ENCODE assay signal across 2 cellular contexts in the genomic region with DNA sequence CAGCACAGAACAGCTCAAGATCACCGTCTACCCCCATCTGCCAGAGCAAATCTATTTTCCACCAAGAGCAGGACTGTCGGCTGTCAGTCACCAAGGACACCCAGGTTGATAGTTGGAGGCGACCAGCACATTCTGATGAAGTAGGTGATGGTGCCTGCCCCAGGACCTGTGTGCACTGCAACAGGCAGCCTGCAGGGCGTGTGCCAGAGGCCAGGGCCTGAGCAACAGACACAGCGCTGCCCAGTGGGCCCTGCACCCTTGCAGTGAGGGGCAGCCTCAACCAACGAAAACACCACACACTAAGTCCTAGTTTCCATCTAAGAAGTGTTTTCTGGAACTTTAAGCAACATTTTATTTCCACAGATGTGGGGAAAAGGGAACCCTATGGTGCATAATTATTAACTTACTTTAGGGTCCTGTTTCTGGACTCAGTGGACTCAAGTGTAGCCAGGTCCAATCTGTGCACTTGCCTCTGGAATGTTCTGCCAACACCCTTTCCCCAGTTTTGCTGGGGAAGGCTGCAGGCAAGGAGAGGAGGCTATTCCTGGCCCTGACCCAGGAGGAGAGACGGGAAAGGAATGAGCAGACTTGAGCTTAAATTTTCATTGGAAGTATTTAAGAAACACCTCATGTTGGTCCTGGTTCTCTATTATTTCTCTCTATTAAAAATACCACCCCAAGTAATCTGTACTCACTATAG.
TF ChIP-seq lines count a peak whose summit lies in the region.

No MANE protein-coding gene starts in this region.

TF ChIP-seq in HepG2, 621 proteins besides CTCF, POLR2A, EP300 and RAD21:
- TF ChIP-seq, protein P1, sequence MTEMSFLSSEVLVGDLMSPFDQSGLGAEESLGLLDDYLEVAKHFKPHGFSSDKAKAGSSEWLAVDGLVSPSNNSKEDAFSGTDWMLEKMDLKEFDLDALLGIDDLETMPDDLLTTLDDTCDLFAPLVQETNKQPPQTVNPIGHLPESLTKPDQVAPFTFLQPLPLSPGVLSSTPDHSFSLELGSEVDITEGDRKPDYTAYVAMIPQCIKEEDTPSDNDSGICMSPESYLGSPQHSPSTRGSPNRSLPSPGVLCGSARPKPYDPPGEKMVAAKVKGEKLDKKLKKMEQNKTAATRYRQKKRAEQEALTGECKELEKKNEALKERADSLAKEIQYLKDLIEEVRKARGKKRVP (CRISPR knock-in tag; IDR thresholded peaks at IDR 0.05): no peak
- TF ChIP-seq ONECUT2 (CRISPR knock-in tag; IDR thresholded peaks at IDR 0.05) (no peak), ZEB1 (IDR thresholded peaks at IDR 0.05; ENCODE audit: insufficient replicate concordance, low read depth) (no peak), MEIS2 (CRISPR knock-in tag; IDR thresholded peaks at IDR 0.05) (no peak), HNRNPUL1 (IDR thresholded peaks at IDR 0.05; ENCODE audit: low read depth, low read length) (no peak), THYN1 (CRISPR knock-in tag; IDR thresholded peaks at IDR 0.05; ENCODE audit: borderline replicate concordance, low read depth) (no peak), ZNF780A (CRISPR knock-in tag; IDR thresholded peaks at IDR 0.05) (no peak), RBM22 (optimal IDR thresholded peaks at IDR 0.05; ENCODE audit: low read length) (no peak), SIX1 (CRISPR knock-in tag; IDR thresholded peaks at IDR 0.05; ENCODE audit: borderline replicate concordance) (no peak), SMC3 (IDR thresholded peaks at IDR 0.05; ENCODE audit: low read length) (no peak), BCL6 (CRISPR knock-in tag; IDR thresholded peaks at IDR 0.05) (no peak), PAX8 (CRISPR knock-in tag; IDR thresholded peaks at IDR 0.05; ENCODE audit: borderline replicate concordance) (no peak), TEAD2 (CRISPR knock-in tag; IDR thresholded peaks at IDR 0.05) (no peak)
- TF ChIP-seq, protein P2, sequence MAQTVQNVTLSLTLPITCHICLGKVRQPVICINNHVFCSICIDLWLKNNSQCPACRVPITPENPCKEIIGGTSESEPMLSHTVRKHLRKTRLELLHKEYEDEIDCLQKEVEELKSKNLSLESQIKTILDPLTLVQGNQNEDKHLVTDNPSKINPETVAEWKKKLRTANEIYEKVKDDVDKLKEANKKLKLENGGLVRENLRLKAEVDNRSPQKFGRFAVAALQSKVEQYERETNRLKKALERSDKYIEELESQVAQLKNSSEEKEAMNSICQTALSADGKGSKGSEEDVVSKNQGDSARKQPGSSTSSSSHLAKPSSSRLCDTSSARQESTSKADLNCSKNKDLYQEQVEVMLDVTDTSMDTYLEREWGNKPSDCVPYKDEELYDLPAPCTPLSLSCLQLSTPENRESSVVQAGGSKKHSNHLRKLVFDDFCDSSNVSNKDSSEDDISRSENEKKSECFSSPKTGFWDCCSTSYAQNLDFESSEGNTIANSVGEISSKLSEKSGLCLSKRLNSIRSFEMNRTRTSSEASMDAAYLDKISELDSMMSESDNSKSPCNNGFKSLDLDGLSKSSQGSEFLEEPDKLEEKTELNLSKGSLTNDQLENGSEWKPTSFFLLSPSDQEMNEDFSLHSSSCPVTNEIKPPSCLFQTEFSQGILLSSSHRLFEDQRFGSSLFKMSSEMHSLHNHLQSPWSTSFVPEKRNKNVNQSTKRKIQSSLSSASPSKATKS (CRISPR knock-in tag; IDR thresholded peaks at IDR 0.05): no peak
- TF ChIP-seq, protein P3, sequence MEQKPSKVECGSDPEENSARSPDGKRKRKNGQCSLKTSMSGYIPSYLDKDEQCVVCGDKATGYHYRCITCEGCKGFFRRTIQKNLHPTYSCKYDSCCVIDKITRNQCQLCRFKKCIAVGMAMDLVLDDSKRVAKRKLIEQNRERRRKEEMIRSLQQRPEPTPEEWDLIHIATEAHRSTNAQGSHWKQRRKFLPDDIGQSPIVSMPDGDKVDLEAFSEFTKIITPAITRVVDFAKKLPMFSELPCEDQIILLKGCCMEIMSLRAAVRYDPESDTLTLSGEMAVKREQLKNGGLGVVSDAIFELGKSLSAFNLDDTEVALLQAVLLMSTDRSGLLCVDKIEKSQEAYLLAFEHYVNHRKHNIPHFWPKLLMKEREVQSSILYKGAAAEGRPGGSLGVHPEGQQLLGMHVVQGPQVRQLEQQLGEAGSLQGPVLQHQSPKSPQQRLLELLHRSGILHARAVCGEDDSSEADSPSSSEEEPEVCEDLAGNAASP (CRISPR knock-in tag; IDR thresholded peaks at IDR 0.05; ENCODE audit: borderline replicate concordance): no peak
- TF ChIP-seq, protein P4, sequence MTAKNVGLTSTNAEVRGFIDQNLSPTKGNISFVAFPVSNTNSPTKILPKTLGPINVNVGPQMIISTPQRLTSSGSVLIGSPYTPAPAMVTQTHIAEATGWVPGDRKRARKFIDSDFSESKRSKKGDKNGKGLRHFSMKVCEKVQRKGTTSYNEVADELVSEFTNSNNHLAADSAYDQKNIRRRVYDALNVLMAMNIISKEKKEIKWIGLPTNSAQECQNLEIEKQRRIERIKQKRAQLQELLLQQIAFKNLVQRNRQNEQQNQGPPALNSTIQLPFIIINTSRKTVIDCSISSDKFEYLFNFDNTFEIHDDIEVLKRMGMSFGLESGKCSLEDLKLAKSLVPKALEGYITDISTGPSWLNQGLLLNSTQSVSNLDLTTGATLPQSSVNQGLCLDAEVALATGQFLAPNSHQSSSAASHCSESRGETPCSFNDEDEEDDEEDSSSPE (CRISPR knock-in tag; IDR thresholded peaks at IDR 0.05): no peak

TF ChIP-seq in GM12891, 5 proteins besides CTCF, POLR2A, EP300 and RAD21:
- TF ChIP-seq TAF1 (IDR thresholded peaks at IDR 0.05; ENCODE audit: low read depth, low read length) (no peak), PAX5 (IDR thresholded peaks at IDR 0.05; ENCODE audit: insufficient read depth, low read length, severe bottlenecking) (no peak), SPI1 (IDR thresholded peaks at IDR 0.05; ENCODE audit: low read depth, low read length) (no peak), POU2F2 (IDR thresholded peaks at IDR 0.05; ENCODE audit: low read depth, low read length) (no peak), POLR2AphosphoS5 (IDR thresholded peaks at IDR 0.05; ENCODE audit: low read depth, low read length) (no peak)
